Comparison of ENCODE assay signal across 15 cellular contexts in the genomic region with DNA sequence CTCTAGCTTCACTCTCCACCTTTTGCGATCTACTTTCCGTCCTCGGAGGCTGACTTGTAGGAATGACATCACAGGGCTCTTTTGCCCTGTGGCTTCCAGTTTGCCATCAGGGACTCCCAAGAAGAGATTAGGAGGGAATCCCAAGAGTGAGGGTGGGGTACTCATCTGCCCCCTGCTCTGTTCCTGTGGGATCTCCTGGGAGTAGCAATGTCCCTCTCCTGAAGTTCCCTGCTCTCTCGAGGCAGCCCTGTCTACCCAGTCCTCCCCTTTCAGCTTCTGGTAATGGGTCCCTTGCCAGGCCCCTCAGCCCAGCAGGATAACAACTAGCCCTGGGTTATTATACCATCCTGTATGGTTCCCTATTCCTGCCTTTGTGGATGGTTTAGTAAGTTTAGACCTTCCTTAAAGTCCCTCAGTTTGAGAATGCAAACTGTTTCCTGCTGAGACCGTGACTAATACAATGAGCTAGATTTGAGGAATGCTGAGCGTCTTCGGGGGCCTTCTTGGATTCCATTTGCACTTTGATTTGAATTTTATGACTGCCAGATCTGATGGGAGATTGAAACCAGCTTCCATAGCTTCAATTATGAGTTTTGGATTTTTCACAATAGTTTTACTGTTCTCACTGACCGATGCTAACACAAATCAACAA.
A peak's percentile ranks its signal among the peaks of the same experiment; 100 is the strongest.
DNase-seq lines count a peak whose midpoint lies in the region; ATAC-seq and TF ChIP-seq lines count a peak whose summit lies in the region.
"Had no signal": no experiment of that assay in that cellular context is flagged by ENCODE, and none has a peak within 500 bp of the region (broad histone marks: within the 10 kb centered on the region; RNA-seq: fewer than 3 reads in every experiment).

No MANE protein-coding gene starts in this region.

- no peaks in the 10 kb centered on the region for H3K79me2 ChIP-seq in GM23338 (replicated peaks; ENCODE audit: insufficient read depth)

- H3K9me3 ChIP-seq in SK-N-MC (ENCODE audit: low read depth, low read length), result no peaks in the 10 kb centered on the region
- H3K9me3 ChIP-seq: adrenal gland, heart left ventricle, thoracic aorta had no signal

- no peaks in the 10 kb centered on the region for H3K27me3 ChIP-seq in GM23338 (ENCODE audit: insufficient read depth)
- H3K27me3 ChIP-seq: heart left ventricle had no signal

- peak overlapping the region; percentile 44 for H3K9ac ChIP-seq in SK-N-MC (ENCODE audit: insufficient read length)

- no peaks in the 10 kb centered on the region; the same call in 2 of the 3 replicates for H3K9me3 Mint-ChIP-seq in GM23338

- H3K36me3 Mint-ChIP-seq in GM23338 (ENCODE audit: low read depth), result no peaks in the 10 kb centered on the region; the same call in 2 of the 3 replicates
- H3K36me3 Mint-ChIP-seq: natural killer cell had no signal

- H3K4me1 ChIP-seq in GM23338 (ENCODE audit: insufficient read depth), result peaks cover 23% of the 10 kb centered on the region
- H3K4me1 ChIP-seq: adrenal gland had no signal

- H3K27me3 Mint-ChIP-seq in GM23338 (ENCODE audit: insufficient read depth, low read depth, poor library complexity), result peaks cover 6% of the 10 kb centered on the region

- H3F3A ChIP-seq in GM23338 (replicated peaks; ENCODE audit: low read depth), result no peaks in the 10 kb centered on the region

- DNase-seq in GM23338 (ENCODE audit: low spot score) (peak; percentile 39), SK-N-MC (ENCODE audit: low read depth, low spot score) (peak; percentile 84), fibroblast of mammary gland (ENCODE audit: low read depth) (peak; percentile 84), retinal pigment epithelial cell (ENCODE audit: low read depth) (peak; percentile 16), NCI-H510A treated with DMSO at 0.1 percent for 48 hours (lab: John Stamatoyannopoulos, UW) (no peak), omental fat pad (ENCODE audit: low spot score) (no peak), DMS153 treated with DMSO at 0.1 percent for 48 hours (lab: John Stamatoyannopoulos, UW; ENCODE audit: unreplicated experiment) (no peak)
- DNase-seq: activated CD4-positive, alpha-beta T cell treated with anti-CD3 and anti-CD28 coated beads for 48 hours; adrenal gland; heart left ventricle; natural killer cell; NCI-H2029; stimulated activated CD4-positive, alpha-beta T cell treated with anti-CD3 and anti-CD28 coated beads, Interleukin-4, amount 100 ng/mL, for 24 hours had no signal

- no peak overlapping the region for H3K27ac Mint-ChIP-seq in GM23338
- H3K27ac Mint-ChIP-seq: natural killer cell had no signal

- ATAC-seq in GM23338, result no peak
- ATAC-seq in GM21723 (IDR thresholded peaks at IDR 0.05; ENCODE audit: unreplicated experiment), result no peak
- ATAC-seq in omental fat pad (ENCODE audit: low FRiP score), result no peak
- ATAC-seq: natural killer cell had no signal

- H3K4me3 ChIP-seq in GM23338 (no peak overlapping the region), SK-N-MC (peak overlapping the region; percentile 69), fibroblast of mammary gland (ENCODE audit: control insufficient read depth, low read depth, low read length) (no peak overlapping the region), retinal pigment epithelial cell (ENCODE audit: low read length) (no peak overlapping the region)
- H3K4me3 ChIP-seq: adrenal gland, heart left ventricle, thoracic aorta had no signal

- no peak overlapping the region for H2AFZ ChIP-seq in GM23338

- peaks cover 26% of the 10 kb centered on the region for H3K9me2 ChIP-seq in GM23338 (ENCODE audit: insufficient read depth)

- no peaks in the 10 kb centered on the region for H4K20me1 ChIP-seq in GM23338 (replicated peaks; ENCODE audit: insufficient read depth)

- H3K36me3 ChIP-seq in GM23338 (ENCODE audit: insufficient read depth), result no peaks in the 10 kb centered on the region
- no peaks in the 10 kb centered on the region for H3K36me3 ChIP-seq in SK-N-MC (ENCODE audit: insufficient read depth, low read length)
- H3K36me3 ChIP-seq: adrenal gland, heart left ventricle, thoracic aorta had no signal

- H3K4me1 Mint-ChIP-seq in GM23338, result peaks cover 25% of the 10 kb centered on the region
- H3K4me1 Mint-ChIP-seq: natural killer cell had no signal

- H3K4me3 Mint-ChIP-seq in GM23338, result no peak overlapping the region
- H3K4me3 Mint-ChIP-seq: natural killer cell had no signal

- TF ChIP-seq CTCF in GM23338 (conservative IDR thresholded peaks at IDR 0.05; ENCODE audit: low read depth in 2 of 2), result no peak
- no peak for TF ChIP-seq CTCF in fibroblast of mammary gland (conservative IDR thresholded peaks at IDR 0.05; ENCODE audit: control insufficient read depth, insufficient read depth, low read depth, low read length)
- no peak for TF ChIP-seq CTCF in retinal pigment epithelial cell (conservative IDR thresholded peaks at IDR 0.05; ENCODE audit: low read depth, low read length)
- no peak for TF ChIP-seq CTCF in omental fat pad (IDR thresholded peaks at IDR 0.05)

- H3K27ac ChIP-seq in GM23338 (ENCODE audit: low read depth) (no peak overlapping the region), SK-N-MC (peak overlapping the region; percentile 95)
- H3K27ac ChIP-seq: adrenal gland, thoracic aorta had no signal

- peak overlapping the region; percentile 32; the same call in 1 of the 2 replicates for H3K4me2 ChIP-seq in GM23338

TF ChIP-seq in GM23338, 12 proteins besides CTCF, POLR2A, EP300 and RAD21 (continues in another document):
- TF ChIP-seq EZH2phosphoT487 (IDR thresholded peaks at IDR 0.05; ENCODE audit: unreplicated experiment) (no peak), NANOG (IDR thresholded peaks at IDR 0.05; ENCODE audit: borderline replicate concordance) (no peak), CREB1 (CRISPR knock-in tag; IDR thresholded peaks at IDR 0.05; ENCODE audit: low read depth) (no peak), ZNF114 (CRISPR knock-in tag; IDR thresholded peaks at IDR 0.05) (no peak)
- TF ChIP-seq, protein P1, sequence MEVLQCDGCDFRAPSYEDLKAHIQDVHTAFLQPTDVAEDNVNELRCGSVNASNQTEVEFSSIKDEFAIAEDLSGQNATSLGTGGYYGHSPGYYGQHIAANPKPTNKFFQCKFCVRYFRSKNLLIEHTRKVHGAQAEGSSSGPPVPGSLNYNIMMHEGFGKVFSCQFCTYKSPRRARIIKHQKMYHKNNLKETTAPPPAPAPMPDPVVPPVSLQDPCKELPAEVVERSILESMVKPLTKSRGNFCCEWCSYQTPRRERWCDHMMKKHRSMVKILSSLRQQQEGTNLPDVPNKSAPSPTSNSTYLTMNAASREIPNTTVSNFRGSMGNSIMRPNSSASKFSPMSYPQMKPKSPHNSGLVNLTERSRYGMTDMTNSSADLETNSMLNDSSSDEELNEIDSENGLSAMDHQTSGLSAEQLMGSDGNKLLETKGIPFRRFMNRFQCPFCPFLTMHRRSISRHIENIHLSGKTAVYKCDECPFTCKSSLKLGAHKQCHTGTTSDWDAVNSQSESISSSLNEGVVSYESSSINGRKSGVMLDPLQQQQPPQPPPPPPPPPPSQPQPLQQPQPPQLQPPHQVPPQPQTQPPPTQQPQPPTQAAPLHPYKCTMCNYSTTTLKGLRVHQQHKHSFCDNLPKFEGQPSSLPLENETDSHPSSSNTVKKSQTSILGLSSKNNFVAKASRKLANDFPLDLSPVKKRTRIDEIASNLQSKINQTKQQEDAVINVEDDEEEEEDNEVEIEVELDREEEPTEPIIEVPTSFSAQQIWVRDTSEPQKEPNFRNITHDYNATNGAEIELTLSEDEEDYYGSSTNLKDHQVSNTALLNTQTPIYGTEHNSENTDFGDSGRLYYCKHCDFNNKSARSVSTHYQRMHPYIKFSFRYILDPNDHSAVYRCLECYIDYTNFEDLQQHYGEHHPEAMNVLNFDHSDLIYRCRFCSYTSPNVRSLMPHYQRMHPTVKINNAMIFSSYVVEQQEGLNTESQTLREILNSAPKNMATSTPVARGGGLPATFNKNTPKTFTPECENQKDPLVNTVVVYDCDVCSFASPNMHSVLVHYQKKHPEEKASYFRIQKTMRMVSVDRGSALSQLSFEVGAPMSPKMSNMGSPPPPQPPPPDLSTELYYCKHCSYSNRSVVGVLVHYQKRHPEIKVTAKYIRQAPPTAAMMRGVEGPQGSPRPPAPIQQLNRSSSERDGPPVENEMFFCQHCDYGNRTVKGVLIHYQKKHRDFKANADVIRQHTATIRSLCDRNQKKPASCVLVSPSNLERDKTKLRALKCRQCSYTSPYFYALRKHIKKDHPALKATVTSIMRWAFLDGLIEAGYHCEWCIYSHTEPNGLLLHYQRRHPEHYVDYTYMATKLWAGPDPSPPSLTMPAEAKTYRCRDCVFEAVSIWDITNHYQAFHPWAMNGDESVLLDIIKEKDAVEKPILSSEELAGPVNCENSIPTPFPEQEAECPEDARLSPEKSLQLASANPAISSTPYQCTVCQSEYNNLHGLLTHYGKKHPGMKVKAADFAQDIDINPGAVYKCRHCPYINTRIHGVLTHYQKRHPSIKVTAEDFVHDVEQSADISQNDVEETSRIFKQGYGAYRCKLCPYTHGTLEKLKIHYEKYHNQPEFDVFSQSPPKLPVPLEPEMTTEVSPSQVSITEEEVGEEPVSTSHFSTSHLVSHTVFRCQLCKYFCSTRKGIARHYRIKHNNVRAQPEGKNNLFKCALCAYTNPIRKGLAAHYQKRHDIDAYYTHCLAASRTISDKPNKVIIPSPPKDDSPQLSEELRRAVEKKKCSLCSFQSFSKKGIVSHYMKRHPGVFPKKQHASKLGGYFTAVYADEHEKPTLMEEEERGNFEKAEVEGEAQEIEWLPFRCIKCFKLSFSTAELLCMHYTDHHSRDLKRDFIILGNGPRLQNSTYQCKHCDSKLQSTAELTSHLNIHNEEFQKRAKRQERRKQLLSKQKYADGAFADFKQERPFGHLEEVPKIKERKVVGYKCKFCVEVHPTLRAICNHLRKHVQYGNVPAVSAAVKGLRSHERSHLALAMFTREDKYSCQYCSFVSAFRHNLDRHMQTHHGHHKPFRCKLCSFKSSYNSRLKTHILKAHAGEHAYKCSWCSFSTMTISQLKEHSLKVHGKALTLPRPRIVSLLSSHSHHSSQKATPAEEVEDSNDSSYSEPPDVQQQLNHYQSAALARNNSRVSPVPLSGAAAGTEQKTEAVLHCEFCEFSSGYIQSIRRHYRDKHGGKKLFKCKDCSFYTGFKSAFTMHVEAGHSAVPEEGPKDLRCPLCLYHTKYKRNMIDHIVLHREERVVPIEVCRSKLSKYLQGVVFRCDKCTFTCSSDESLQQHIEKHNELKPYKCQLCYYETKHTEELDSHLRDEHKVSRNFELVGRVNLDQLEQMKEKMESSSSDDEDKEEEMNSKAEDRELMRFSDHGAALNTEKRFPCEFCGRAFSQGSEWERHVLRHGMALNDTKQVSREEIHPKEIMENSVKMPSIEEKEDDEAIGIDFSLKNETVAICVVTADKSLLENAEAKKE (CRISPR knock-in tag; IDR thresholded peaks at IDR 0.05), result no peak
- TF ChIP-seq, protein P2, sequence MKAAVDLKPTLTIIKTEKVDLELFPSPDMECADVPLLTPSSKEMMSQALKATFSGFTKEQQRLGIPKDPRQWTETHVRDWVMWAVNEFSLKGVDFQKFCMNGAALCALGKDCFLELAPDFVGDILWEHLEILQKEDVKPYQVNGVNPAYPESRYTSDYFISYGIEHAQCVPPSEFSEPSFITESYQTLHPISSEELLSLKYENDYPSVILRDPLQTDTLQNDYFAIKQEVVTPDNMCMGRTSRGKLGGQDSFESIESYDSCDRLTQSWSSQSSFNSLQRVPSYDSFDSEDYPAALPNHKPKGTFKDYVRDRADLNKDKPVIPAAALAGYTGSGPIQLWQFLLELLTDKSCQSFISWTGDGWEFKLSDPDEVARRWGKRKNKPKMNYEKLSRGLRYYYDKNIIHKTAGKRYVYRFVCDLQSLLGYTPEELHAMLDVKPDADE (IDR thresholded peaks at IDR 0.05), result no peak

Comparison
In these comparisons a context has a peak if more than half of its experiments do, and no peak if none do; other contexts are left out.
1. DNase-seq: peak in GM23338 (single experiment), SK-N-MC (single experiment), fibroblast of mammary gland (single experiment) and retinal pigment epithelial cell (single experiment); none in NCI-H510A treated with DMSO at 0.1 percent for 48 hours (single experiment), omental fat pad (single experiment) and DMS153 treated with DMSO at 0.1 percent for 48 hours (single experiment).